Comparison of ENCODE assay signal across 15 cellular contexts in genomic region chr6:37779902-37780628, GRCh38.
"Had no signal": no experiment of that assay in that cellular context is flagged by ENCODE, and none has a peak within 500 bp of the region (broad histone marks: within the 10 kb centered on the region; RNA-seq: fewer than 3 reads in every experiment).

No MANE protein-coding gene starts in this region.

- DNase-seq: activated CD4-positive, alpha-beta T cell treated with anti-CD3 and anti-CD28 coated beads, Interleukin-2, amount 10 ng/mL, durations not matched to agents 7 days and 5 days; activated CD8-positive, alpha-beta memory T cell treated with anti-CD3 and anti-CD28 coated beads, Interleukin-2, amount 50 U/mL, for 48 hours; activated gamma-delta T cell treated with Interleukin-2 at 50 U/mL for 16 hours; activated naive CD8-positive, alpha-beta T cell treated with anti-CD3 and anti-CD28 coated beads for 36 hours; central memory CD4-positive, alpha-beta T cell; colonic mucosa; hippocampal formation; kidney glomerular epithelial cell; nephron progenitor cell; ovary; upper lobe of right lung had no signal

- H3K36me3 Mint-ChIP-seq: activated naive CD8-positive, alpha-beta T cell treated with anti-CD3 and anti-CD28 coated beads for 36 hours; brain; stimulated activated effector memory CD8-positive, alpha-beta T cell treated with anti-CD3 and anti-CD28 coated beads, Interleukin-12 subunit alpha, Interleukin-12 subunit beta, amount 100 ng/mL, for 72 hours had no signal

- H3K4me3 Mint-ChIP-seq: activated CD4-positive, alpha-beta T cell treated with anti-CD3 and anti-CD28 coated beads, Interleukin-2, amount 10 ng/mL, durations not matched to agents 7 days and 5 days; activated naive CD8-positive, alpha-beta T cell treated with anti-CD3 and anti-CD28 coated beads for 36 hours; nephron progenitor cell; stimulated activated effector memory CD8-positive, alpha-beta T cell treated with anti-CD3 and anti-CD28 coated beads, Interleukin-12 subunit alpha, Interleukin-12 subunit beta, amount 100 ng/mL, for 72 hours had no signal

- H3K9me3 ChIP-seq: colonic mucosa, esophagus muscularis mucosa, ovary, thoracic aorta, upper lobe of right lung had no signal

- ATAC-seq: stimulated activated effector memory CD8-positive, alpha-beta T cell treated with anti-CD3 and anti-CD28 coated beads, Interleukin-12 subunit alpha, Interleukin-12 subunit beta, amount 100 ng/mL, for 72 hours; upper lobe of right lung had no signal

- H3K27ac Mint-ChIP-seq: activated CD4-positive, alpha-beta T cell treated with anti-CD3 and anti-CD28 coated beads, Interleukin-2, amount 10 ng/mL, durations not matched to agents 7 days and 5 days; activated naive CD8-positive, alpha-beta T cell treated with anti-CD3 and anti-CD28 coated beads for 36 hours; nephron progenitor cell; stimulated activated effector memory CD8-positive, alpha-beta T cell treated with anti-CD3 and anti-CD28 coated beads, Interleukin-12 subunit alpha, Interleukin-12 subunit beta, amount 100 ng/mL, for 72 hours had no signal

- H3K27ac ChIP-seq: colonic mucosa, esophagus muscularis mucosa, ovary, thoracic aorta, upper lobe of right lung had no signal

- H3K36me3 ChIP-seq: colonic mucosa, esophagus muscularis mucosa, ovary, thoracic aorta, upper lobe of right lung had no signal

- H3K4me3 ChIP-seq: colonic mucosa, esophagus muscularis mucosa, ovary, thoracic aorta, upper lobe of right lung had no signal

- H3K9me3 Mint-ChIP-seq: activated CD4-positive, alpha-beta T cell treated with anti-CD3 and anti-CD28 coated beads, Interleukin-2, amount 10 ng/mL, durations not matched to agents 7 days and 5 days; activated naive CD8-positive, alpha-beta T cell treated with anti-CD3 and anti-CD28 coated beads for 36 hours; nephron progenitor cell; stimulated activated effector memory CD8-positive, alpha-beta T cell treated with anti-CD3 and anti-CD28 coated beads, Interleukin-12 subunit alpha, Interleukin-12 subunit beta, amount 100 ng/mL, for 72 hours had no signal

- H3K27me3 ChIP-seq: ovary, upper lobe of right lung had no signal
